Comparison of ENCODE assay signal across 28 cellular contexts in the genomic region with DNA sequence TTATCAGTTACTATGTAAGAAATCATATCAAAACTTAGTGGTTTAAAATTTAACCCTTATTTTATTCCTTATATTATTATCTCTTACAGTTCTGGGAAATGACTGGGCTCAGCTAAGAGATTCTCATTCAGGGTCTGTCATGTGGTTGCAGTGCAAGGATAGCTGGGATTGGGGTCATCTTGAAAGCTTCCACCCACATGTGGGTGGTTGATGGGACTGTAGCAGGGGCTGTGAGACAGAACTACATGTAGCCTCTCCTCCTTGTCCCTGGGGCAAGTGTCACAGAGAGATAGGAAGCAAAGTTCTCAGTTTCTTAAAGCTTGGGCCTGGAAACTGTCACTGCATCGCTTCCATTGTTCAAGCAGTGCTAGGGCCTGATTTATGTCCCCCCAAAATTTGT.
"Had no signal": no experiment of that assay in that cellular context is flagged by ENCODE, and none has a peak within 500 bp of the region (broad histone marks: within the 10 kb centered on the region; RNA-seq: fewer than 3 reads in every experiment).

No MANE protein-coding gene starts in this region.

- H3K4me1 Mint-ChIP-seq: naive thymus-derived CD4-positive, alpha-beta T cell; natural killer cell; stimulated activated effector memory CD8-positive, alpha-beta T cell treated with anti-CD3 and anti-CD28 coated beads, Interleukin-12 subunit alpha, Interleukin-12 subunit beta, amount 100 ng/mL, for 72 hours; stimulated activated naive B cell treated with anti-CD40 and anti-IgM and Interleukin-4, amounts not matched to agents 10 μg/mL and 1 μg/mL and 100 μg/mL, for 72 hours had no signal

- H3K36me3 Mint-ChIP-seq: naive thymus-derived CD4-positive, alpha-beta T cell; natural killer cell; stimulated activated effector memory CD8-positive, alpha-beta T cell treated with anti-CD3 and anti-CD28 coated beads, Interleukin-12 subunit alpha, Interleukin-12 subunit beta, amount 100 ng/mL, for 72 hours; stimulated activated naive B cell treated with anti-CD40 and anti-IgM and Interleukin-4, amounts not matched to agents 10 μg/mL and 1 μg/mL and 100 μg/mL, for 72 hours had no signal

- H3K4me1 ChIP-seq: parathyroid adenoma, psoas muscle, right lobe of liver had no signal

- H3K27me3 Mint-ChIP-seq: progenitor cell of endocrine pancreas; stimulated activated naive B cell treated with anti-CD40 and anti-IgM and Interleukin-4, amounts not matched to agents 10 μg/mL and 1 μg/mL and 100 μg/mL, for 72 hours had no signal

- H3K27ac ChIP-seq: ovary, parathyroid adenoma, psoas muscle, right lobe of liver, sigmoid colon, stomach, thoracic aorta, thyroid gland, tibial nerve, upper lobe of left lung, vagina had no signal

- H3K9me3 Mint-ChIP-seq: natural killer cell; nephron; stimulated activated effector memory CD8-positive, alpha-beta T cell treated with anti-CD3 and anti-CD28 coated beads, Interleukin-12 subunit alpha, Interleukin-12 subunit beta, amount 100 ng/mL, for 72 hours; stimulated activated naive B cell treated with anti-CD40 and anti-IgM and Interleukin-4, amounts not matched to agents 10 μg/mL and 1 μg/mL and 100 μg/mL, for 72 hours had no signal

- H2AFZ ChIP-seq: parathyroid adenoma had no signal

- H3K27ac Mint-ChIP-seq: naive thymus-derived CD4-positive, alpha-beta T cell; natural killer cell; nephron; progenitor cell of endocrine pancreas; stimulated activated effector memory CD8-positive, alpha-beta T cell treated with anti-CD3 and anti-CD28 coated beads, Interleukin-12 subunit alpha, Interleukin-12 subunit beta, amount 100 ng/mL, for 72 hours; stimulated activated naive B cell treated with anti-CD40 and anti-IgM and Interleukin-4, amounts not matched to agents 10 μg/mL and 1 μg/mL and 100 μg/mL, for 72 hours had no signal

- H3K4me3 ChIP-seq: ovary, psoas muscle, right lobe of liver, sigmoid colon, stomach, thoracic aorta, thyroid gland, tibial nerve, upper lobe of left lung, vagina had no signal

- H3K36me3 ChIP-seq: ovary, right lobe of liver, sigmoid colon, stomach, thoracic aorta, thyroid gland, tibial nerve, upper lobe of left lung, vagina had no signal

- FAIRE-seq: small intestine, urothelium cell line had no signal

- H3K27me3 ChIP-seq: ovary, right lobe of liver, sigmoid colon, stomach, thyroid gland, tibial nerve, upper lobe of left lung, vagina had no signal

- H3K9me3 ChIP-seq: ovary, psoas muscle, right lobe of liver, sigmoid colon, stomach, thoracic aorta, thyroid gland, tibial nerve, upper lobe of left lung, vagina had no signal

- DNase-seq: naive thymus-derived CD4-positive, alpha-beta T cell; natural killer cell; occipital lobe; ovary; posterior cingulate gyrus; psoas muscle; right cardiac atrium; right lobe of liver; sigmoid colon; small intestine; stimulated activated CD4-positive, alpha-beta T cell treated with anti-CD3 and anti-CD28 coated beads, Interleukin-15, amount 100 ng/mL, for 24 hours; stimulated activated CD4-positive, alpha-beta T cell treated with anti-CD3 and anti-CD28 coated beads, Interleukin-2, amount 100 ng/mL, for 24 hours; stimulated activated CD4-positive, alpha-beta T cell treated with anti-CD3 and anti-CD28 coated beads, Interleukin-2, amount 100 ng/mL, for 48 hours; stimulated activated CD4-positive, alpha-beta T cell treated with anti-CD3 and anti-CD28 coated beads, Interleukin-4, amount 100 ng/mL, for 24 hours; stimulated activated naive B cell treated with anti-CD40 and anti-IgM and Interleukin-4, amounts not matched to agents 10 μg/mL and 1 μg/mL and 100 μg/mL, for 72 hours; stimulated activated naive CD4-positive, alpha-beta T cell treated with Interleukin-2 at 50 U/mL for 16 hours; stomach; thyroid gland; trophoblast cell; upper lobe of left lung had no signal

- H3K4me3 Mint-ChIP-seq: naive thymus-derived CD4-positive, alpha-beta T cell; natural killer cell; nephron; stimulated activated effector memory CD8-positive, alpha-beta T cell treated with anti-CD3 and anti-CD28 coated beads, Interleukin-12 subunit alpha, Interleukin-12 subunit beta, amount 100 ng/mL, for 72 hours; stimulated activated naive B cell treated with anti-CD40 and anti-IgM and Interleukin-4, amounts not matched to agents 10 μg/mL and 1 μg/mL and 100 μg/mL, for 72 hours had no signal

- H3K79me2 ChIP-seq: parathyroid adenoma had no signal

- ATAC-seq: naive thymus-derived CD4-positive, alpha-beta T cell; natural killer cell; psoas muscle; right cardiac atrium; right lobe of liver; stimulated activated effector memory CD8-positive, alpha-beta T cell treated with anti-CD3 and anti-CD28 coated beads, Interleukin-12 subunit alpha, Interleukin-12 subunit beta, amount 100 ng/mL, for 72 hours; stimulated activated naive B cell treated with anti-CD40 and anti-IgM and Interleukin-4, amounts not matched to agents 10 μg/mL and 1 μg/mL and 100 μg/mL, for 72 hours had no signal

- H3K9ac ChIP-seq: parathyroid adenoma had no signal
